10 cellular contexts compared by ENCODE assay signal in the genomic region with DNA sequence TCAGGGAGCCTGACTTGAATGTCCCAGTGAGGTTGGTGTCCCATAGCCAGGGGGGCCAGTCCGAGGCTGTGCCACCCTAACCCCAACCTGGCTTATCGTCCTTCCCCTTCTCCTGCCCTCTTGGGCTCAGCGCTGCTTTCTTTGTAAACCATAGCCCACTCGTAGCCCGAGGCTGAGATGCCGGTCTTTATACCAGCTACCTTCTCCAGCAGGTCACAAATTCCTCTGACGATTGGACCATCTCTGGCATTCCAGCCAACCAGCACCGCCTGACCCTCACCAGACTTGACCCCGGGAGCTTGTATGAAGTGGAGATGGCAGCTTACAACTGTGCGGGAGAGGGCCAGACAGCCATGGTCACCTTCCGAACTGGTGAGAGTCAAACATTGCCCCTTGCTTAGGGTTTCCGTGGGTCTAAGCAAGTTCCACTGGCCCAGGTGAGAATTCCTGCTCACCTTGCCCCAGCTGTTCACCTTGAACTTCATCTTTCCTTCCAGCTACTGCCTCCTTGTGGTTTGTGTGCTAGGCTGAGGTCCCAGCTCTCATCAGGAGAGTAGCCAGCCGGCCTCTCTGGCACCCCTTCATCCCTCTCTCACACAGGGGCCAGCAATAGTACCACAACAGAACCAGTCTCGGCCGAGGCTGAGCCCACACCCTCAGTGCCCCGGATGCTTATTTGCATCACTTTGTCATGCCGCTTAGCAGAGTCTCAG.
A peak's percentile ranks its signal among the peaks of the same experiment; 100 is the strongest.
DNase-seq lines count a peak whose midpoint lies in the region; ATAC-seq and TF ChIP-seq lines count a peak whose summit lies in the region.
"Had no signal": no experiment of that assay in that cellular context is flagged by ENCODE, and none has a peak within 500 bp of the region (broad histone marks: within the 10 kb centered on the region; RNA-seq: fewer than 3 reads in every experiment).

No MANE protein-coding gene starts in this region.

- 0 out of 2 replicates have a peak, but pooled peaks have one; percentile 13 for TF ChIP-seq RAD21 in SK-N-SH (IDR thresholded peaks at IDR 0.05; ENCODE audit: low read length)

- no peaks in the 10 kb centered on the region for H3K9me3 ChIP-seq in SK-N-SH
- no peaks in the 10 kb centered on the region for H3K9me3 ChIP-seq in OCI-LY3 (ENCODE audit: insufficient read depth, low read length)
- H3K9me3 ChIP-seq: thoracic aorta had no signal

- no peak overlapping the region for H2AFZ ChIP-seq in SK-N-SH (ENCODE audit: low read depth)
- H2AFZ ChIP-seq in OCI-LY3 (ENCODE audit: low read depth, low read length): no peak overlapping the region

- peaks cover 64% of the 10 kb centered on the region for H3K36me3 Mint-ChIP-seq in type B pancreatic cell

- H3K27me3 Mint-ChIP-seq in type B pancreatic cell: no peaks in the 10 kb centered on the region

- peaks cover 33% of the 10 kb centered on the region for H3K4me1 Mint-ChIP-seq in type B pancreatic cell (ENCODE audit: unreplicated experiment)

- H3K27ac ChIP-seq in SK-N-SH (ENCODE audit: low read depth in 2 of 2, low read length in 1 of 2) (no peak overlapping the region), OCI-LY3 (ENCODE audit: low read length) (no peak overlapping the region)

- H3F3A ChIP-seq in SK-N-SH (replicated peaks; ENCODE audit: insufficient read depth): no peaks in the 10 kb centered on the region

- H3K36me3 ChIP-seq in SK-N-SH (replicated peaks in 1 of 2; ENCODE audit: control insufficient read depth in 1 of 2, insufficient read depth in 2 of 2, low read length in 1 of 2): peaks cover 0 to 32% of the 10 kb centered on the region in 2 experiments
- no peaks in the 10 kb centered on the region for H3K36me3 ChIP-seq in OCI-LY3 (replicated peaks; ENCODE audit: low read depth, low read length)
- H3K36me3 ChIP-seq: thoracic aorta had no signal

- peaks cover 0 to 9% of the 10 kb centered on the region in 2 experiments; a peak in 1 of 4 replicates for H3K4me1 ChIP-seq in SK-N-SH (ENCODE audit: control insufficient read depth in 1 of 2, insufficient read depth in 2 of 2, low read depth in 1 of 2, low read length in 1 of 2)
- H3K4me1 ChIP-seq in OCI-LY3 (ENCODE audit: low read length): peaks cover 29% of the 10 kb centered on the region

- no peaks in the 10 kb centered on the region for H3K9me2 ChIP-seq in SK-N-SH

- DNase-seq in SK-N-SH (no peak), foreskin fibroblast (no peak), type B pancreatic cell (ENCODE audit: extremely low spot score, unreplicated experiment) (no peak), Ammon's horn (ENCODE audit: low spot score) (no peak), NCI-H1105 treated with DMSO at 0.1 percent for 48 hours (lab: John Stamatoyannopoulos, UW) (no peak)
- DNase-seq: T-helper 2 cell had no signal

- H3K27me3 ChIP-seq in SK-N-SH (ENCODE audit: insufficient read depth) (no peaks in the 10 kb centered on the region), OCI-LY3 (ENCODE audit: low read depth, low read length) (no peaks in the 10 kb centered on the region)

- CTCF ChIA-PET in SK-N-SH (lab: Yijun Ruan, JAX): interaction anchor here (1.1 to 4.4 kb wide), 2 partner anchors 10 to 243 kb away, joined by 3 to 29 read pairs; no protein-coding TSS in a partner anchor

- ATAC-seq in SK-N-SH treated with all-trans-retinoic acid at 6 μM for 48 hours (no peak), HG03196 (IDR thresholded peaks at IDR 0.05; ENCODE audit: unreplicated experiment) (no peak)

- WGBS in SK-N-SH (ENCODE audit: low lambda C conversion rate): 91% methylated on average over 15 of the region's 17 CpGs

- peak overlapping the region; percentile 29 for H3K27ac Mint-ChIP-seq in type B pancreatic cell

- H3K4me3 ChIP-seq in SK-N-SH (ENCODE audit: low read depth in 2 of 2, low read length in 1 of 2) (no peak overlapping the region), OCI-LY3 (ENCODE audit: low read length) (no peak overlapping the region), foreskin fibroblast (ENCODE audit: low read depth in 1 of 2, low read length in 2 of 2) (no peak overlapping the region)
- H3K4me3 ChIP-seq: thoracic aorta had no signal

- H3K9me3 Mint-ChIP-seq in type B pancreatic cell: no peaks in the 10 kb centered on the region

- H3K4me3 Mint-ChIP-seq in type B pancreatic cell: no peak overlapping the region

- POLR2A ChIA-PET in SK-N-SH (lab: Yijun Ruan, JAX): no interaction called here

- H3K79me2 ChIP-seq in SK-N-SH (ENCODE audit: insufficient read depth) (no peaks in the 10 kb centered on the region), OCI-LY3 (ENCODE audit: low read length) (no peaks in the 10 kb centered on the region)

- H3K4me2 ChIP-seq in SK-N-SH (no peak overlapping the region), OCI-LY3 (ENCODE audit: low read length) (no peak overlapping the region)

- no peak for TF ChIP-seq EP300 in SK-N-SH (IDR thresholded peaks at IDR 0.05; ENCODE audit: borderline replicate concordance in 1 of 2, low read depth in 1 of 2, low read length in 1 of 2)

- H4K20me1 ChIP-seq in SK-N-SH (ENCODE audit: insufficient read depth): no peaks in the 10 kb centered on the region
- H4K20me1 ChIP-seq in OCI-LY3 (ENCODE audit: insufficient read depth, low read length): no peaks in the 10 kb centered on the region

- peak; percentile 22 for TF ChIP-seq CTCF in SK-N-SH (IDR thresholded peaks at IDR 0.05)
- TF ChIP-seq CTCF in OCI-LY3 (IDR thresholded peaks at IDR 0.05; ENCODE audit: low read depth, low read length): peak; percentile 66
- peak; percentile 7 for TF ChIP-seq CTCF in foreskin fibroblast (IDR thresholded peaks at IDR 0.05; ENCODE audit: low read depth, low read length)
- TF ChIP-seq CTCF in type B pancreatic cell (conservative IDR thresholded peaks at IDR 0.05): no peak

- H3K9ac ChIP-seq in SK-N-SH (no peak overlapping the region), OCI-LY3 (ENCODE audit: low read length) (no peak overlapping the region)

TF ChIP-seq in SK-N-SH, 30 proteins besides CTCF, POLR2A, EP300 and RAD21 (continues in another document):
- TF ChIP-seq RXRA (IDR thresholded peaks at IDR 0.05; ENCODE audit: borderline replicate concordance, low read depth): no peak
- no peak for TF ChIP-seq RCOR1 (IDR thresholded peaks at IDR 0.05; ENCODE audit: low read length)
- no peak for TF ChIP-seq ZBTB33 (IDR thresholded peaks at IDR 0.05; ENCODE audit: borderline replicate concordance, low read depth)
- TF ChIP-seq, protein P1, sequence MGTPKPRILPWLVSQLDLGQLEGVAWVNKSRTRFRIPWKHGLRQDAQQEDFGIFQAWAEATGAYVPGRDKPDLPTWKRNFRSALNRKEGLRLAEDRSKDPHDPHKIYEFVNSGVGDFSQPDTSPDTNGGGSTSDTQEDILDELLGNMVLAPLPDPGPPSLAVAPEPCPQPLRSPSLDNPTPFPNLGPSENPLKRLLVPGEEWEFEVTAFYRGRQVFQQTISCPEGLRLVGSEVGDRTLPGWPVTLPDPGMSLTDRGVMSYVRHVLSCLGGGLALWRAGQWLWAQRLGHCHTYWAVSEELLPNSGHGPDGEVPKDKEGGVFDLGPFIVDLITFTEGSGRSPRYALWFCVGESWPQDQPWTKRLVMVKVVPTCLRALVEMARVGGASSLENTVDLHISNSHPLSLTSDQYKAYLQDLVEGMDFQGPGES (IDR thresholded peaks at IDR 0.05; ENCODE audit: low read depth, low read length): no peak
- no peak for TF ChIP-seq TCF12 (IDR thresholded peaks at IDR 0.05)
- no peak for TF ChIP-seq TAF1 (IDR thresholded peaks at IDR 0.05; ENCODE audit: borderline replicate concordance, low read depth, low read length)

TF ChIP-seq in SK-N-SH treated with all-trans-retinoic acid at 6 μM for 48 hours, 23 proteins besides CTCF, POLR2A, EP300 and RAD21:
- TF ChIP-seq GLIS3 (CRISPR knock-in tag; IDR thresholded peaks at IDR 0.05) (no peak), RARB (CRISPR knock-in tag; IDR thresholded peaks at IDR 0.05) (no peak), ESRRG (CRISPR knock-in tag; IDR thresholded peaks at IDR 0.05) (no peak), TSHZ2 (CRISPR knock-in tag; IDR thresholded peaks at IDR 0.05) (no peak), PPARA (CRISPR knock-in tag; IDR thresholded peaks at IDR 0.05; ENCODE audit: borderline replicate concordance) (no peak), TCF4 (CRISPR knock-in tag; IDR thresholded peaks at IDR 0.05; ENCODE audit: borderline replicate concordance) (no peak), ZFP30 (CRISPR knock-in tag; IDR thresholded peaks at IDR 0.05) (no peak)
TF ChIP-seq in SK-N-SH treated with all-trans-retinoic acid at 6 μM for 48 hours: peak in this region for 0.
